In the genomic region with DNA sequence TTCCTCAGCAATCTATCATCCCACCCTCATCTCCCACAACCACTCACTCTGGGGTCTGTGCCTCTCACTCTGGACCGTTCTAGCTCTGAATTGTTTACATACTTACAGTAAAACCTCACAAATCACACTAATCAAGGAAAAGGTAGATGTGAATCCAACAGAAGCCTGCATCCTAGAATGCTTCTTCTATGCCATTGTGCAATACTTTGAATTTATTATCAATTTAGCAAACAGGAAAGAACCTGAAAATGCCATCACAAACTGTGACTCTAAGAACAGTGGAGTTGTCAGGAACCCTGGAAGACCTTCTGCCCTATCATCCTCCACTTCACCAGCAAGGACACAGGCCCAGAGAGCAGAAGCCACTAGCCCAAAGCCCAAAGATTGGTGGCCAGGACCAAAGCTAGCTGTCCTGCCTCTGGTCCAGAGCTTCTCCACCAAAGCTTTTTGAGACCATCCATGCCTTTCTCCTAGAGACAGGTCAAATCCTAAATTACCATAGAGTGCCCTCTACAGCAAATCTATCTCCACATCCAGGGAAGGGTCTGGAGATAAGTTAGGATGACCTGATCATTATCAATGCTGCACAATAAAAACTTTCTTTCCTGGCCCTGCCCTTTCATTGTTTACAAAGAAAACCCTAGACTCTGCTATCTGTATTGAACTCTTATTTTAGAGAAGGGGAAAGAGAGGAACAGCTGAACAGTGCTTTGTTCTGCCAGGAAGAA, we compare ENCODE assay signal across 1 cellular context.
TF ChIP-seq lines count a peak whose summit lies in the region.

No MANE protein-coding gene starts in this region.

TF ChIP-seq in H1, 55 proteins besides CTCF, POLR2A, EP300 and RAD21 (continued from another document):
- no peak for TF ChIP-seq GABPA (IDR thresholded peaks at IDR 0.05; ENCODE audit: borderline replicate concordance, insufficient read depth, low read length)
- TF ChIP-seq KDM1A (IDR thresholded peaks at IDR 0.05; ENCODE audit: borderline replicate concordance, low read length): no peak
- no peak for TF ChIP-seq ATF2 (IDR thresholded peaks at IDR 0.05; ENCODE audit: low read length)
- no peak for TF ChIP-seq EZH2 (IDR thresholded peaks at IDR 0.05; ENCODE audit: low read depth, low read length, severe bottlenecking)
- TF ChIP-seq HDAC6 (IDR thresholded peaks at IDR 0.05; ENCODE audit: low read depth, low read length): no peak
- TF ChIP-seq CBX8 (IDR thresholded peaks at IDR 0.05; ENCODE audit: borderline replicate concordance, low read depth, low read length): no peak
- TF ChIP-seq BCL11A (IDR thresholded peaks at IDR 0.05; ENCODE audit: low read depth in 2 of 2, low read length in 2 of 2): no peak
- TF ChIP-seq SP2 (IDR thresholded peaks at IDR 0.05; ENCODE audit: low read length): no peak
- no peak for TF ChIP-seq KDM5A (IDR thresholded peaks at IDR 0.05; ENCODE audit: low read length)
- no peak for TF ChIP-seq SIN3A (conservative IDR thresholded peaks at IDR 0.05 in 1 of 2, IDR thresholded peaks at IDR 0.05 in 1 of 2; ENCODE audit: low read depth in 1 of 2, low read length in 2 of 2)
- TF ChIP-seq KDM4A (IDR thresholded peaks at IDR 0.05; ENCODE audit: low read depth, low read length, severe bottlenecking): no peak
- no peak for TF ChIP-seq TCF12 (IDR thresholded peaks at IDR 0.05; ENCODE audit: low read depth, low read length)
